Comparison of ENCODE assay signal across 8 cellular contexts in the genomic region with DNA sequence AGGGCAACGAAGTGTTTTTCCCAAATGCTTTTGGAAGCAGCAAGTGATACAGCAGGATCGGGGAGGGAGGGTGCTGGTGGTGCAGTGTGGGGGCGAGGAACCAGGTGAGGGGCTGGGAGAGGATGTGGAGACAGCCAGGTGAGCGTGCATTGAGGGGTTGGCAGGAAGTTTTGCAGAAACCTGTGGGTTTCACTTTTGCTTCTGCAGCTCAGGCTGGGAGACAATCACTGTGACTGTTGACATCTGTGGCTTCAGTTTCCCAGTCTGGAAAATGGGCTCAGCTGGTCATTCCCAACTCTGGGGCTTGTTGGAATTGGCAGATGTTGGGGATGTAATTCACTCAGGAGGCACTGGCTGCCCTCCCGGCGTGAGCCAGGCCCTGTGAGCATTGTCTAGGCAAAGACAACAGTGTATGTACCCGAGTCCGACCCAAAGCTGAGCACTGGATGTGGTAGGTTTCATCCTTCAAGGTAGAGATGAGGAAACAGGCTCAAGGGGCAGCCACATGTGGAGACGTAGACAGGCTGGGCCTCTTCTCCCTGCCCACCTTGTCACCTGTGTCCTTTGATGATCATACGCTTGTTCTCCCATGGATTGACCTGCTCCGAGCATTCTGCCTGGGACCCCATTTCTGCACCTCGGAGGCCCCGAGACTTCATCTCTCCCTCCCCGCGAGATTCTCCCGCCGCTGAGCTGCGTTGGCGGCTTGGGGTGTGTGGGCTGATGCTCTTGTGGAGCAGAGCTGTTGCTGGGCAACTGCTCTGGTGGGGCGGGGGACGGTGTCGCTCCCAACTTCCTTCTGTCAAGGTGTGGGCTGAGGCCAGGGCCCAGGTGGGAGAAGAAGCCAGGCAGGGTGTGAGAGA. TPM values are rescaled to one million over a fixed set of nuclear protein-coding genes. Genes with fewer than 3 reads are reported as not detected.
DNase-seq lines count a peak whose midpoint lies in the region; ATAC-seq, FAIRE-seq and TF ChIP-seq lines count a peak whose summit lies in the region.

No MANE protein-coding gene starts in this region.

- H3K4me1 Mint-ChIP-seq in progenitor cell of endocrine pancreas (ENCODE audit: low read depth) (peaks cover 8% of the 10 kb centered on the region), Calu3 (ENCODE audit: low read depth, unreplicated experiment) (peaks cover 13% of the 10 kb centered on the region)

- 70% methylated on average over 19 of the region's 22 CpGs for WGBS in K562 (ENCODE audit: insufficient coverage, low coverage, missing lambda C conversion rate)

- intact Hi-C loops in K562 (cut with micrococcal nuclease), result loop anchor here (10.0 kb wide), 1 partner anchor 205 kb away; a partner anchor contains a TSS
- intact Hi-C loops in left lung (cut with DNase I), result no loop called here
- intact Hi-C loops in Calu3 (cut with micrococcal nuclease; ENCODE audit: unreplicated experiment), result no loop called here

- H3K4me2 ChIP-seq in BLaER1 (peak overlapping the region; percentile 99), K562 (ENCODE audit: insufficient read depth, low read length) (peak overlapping the region; percentile 85; the same call in 1 of the 2 replicates)

- FAIRE-seq in K562 (lab: Jason Lieb, UNC), result no peak

- TF ChIP-seq CTCF in K562 (IDR thresholded peaks at IDR 0.05 in 2 of 3, conservative IDR thresholded peaks at IDR 0.05 in 1 of 3; ENCODE audit: insufficient read depth in 2 of 3, low read depth in 1 of 3, low read length in 3 of 3) (no peak), progenitor cell of endocrine pancreas (IDR thresholded peaks at IDR 0.05; ENCODE audit: unreplicated experiment) (no peak), left lung (IDR thresholded peaks at IDR 0.05) (no peak), Calu3 (IDR thresholded peaks at IDR 0.05; ENCODE audit: unreplicated experiment) (no peak)

- TF ChIP-seq EP300 in K562 (IDR thresholded peaks at IDR 0.05; ENCODE audit: low read length), result no peak

- H3K9me3 Mint-ChIP-seq in progenitor cell of endocrine pancreas (ENCODE audit: low read depth) (no peaks in the 10 kb centered on the region), Calu3 (ENCODE audit: low read depth, unreplicated experiment) (no peaks in the 10 kb centered on the region)

- TF ChIP-seq RAD21 in K562 (CRISPR knock-in tag; conservative IDR thresholded peaks at IDR 0.05 in 1 of 2, IDR thresholded peaks at IDR 0.05 in 1 of 2), result no peak

- H3K4me3 ChIP-seq in BLaER1 (no peak overlapping the region), K562 (no peak overlapping the region), left lung (peak overlapping the region in 1 of 2 donors; percentile 68)

- peaks cover 61% of the 10 kb centered on the region for H3K36me3 ChIP-seq in BLaER1
- peaks cover 32% of the 10 kb centered on the region; the same call in 2 of the 3 replicates for H3K36me3 ChIP-seq in K562 (ENCODE audit: control insufficient read depth, insufficient read depth, low read length)
- H3K36me3 ChIP-seq in left lung, result peaks cover 0 to 55% of the 10 kb centered on the region in 2 donors

- H3K4me1 ChIP-seq in BLaER1 (peaks cover 43% of the 10 kb centered on the region), K562 (replicated peaks in 1 of 2; ENCODE audit: control insufficient read depth in 2 of 2, insufficient read depth in 2 of 2, low read length in 2 of 2) (peaks cover 13 to 36% of the 10 kb centered on the region in 2 experiments; a peak in 4 of 5 replicates), left lung (peaks cover 8 to 37% of the 10 kb centered on the region in 2 donors)

- CTCF ChIA-PET in K562 (lab: Yijun Ruan, JAX; ENCODE audit: low intra/inter-chr PET ratio), result no interaction called here
- CTCF ChIA-PET in Calu3 (lab: Charles Lee), result no interaction called here

- H3K27ac Mint-ChIP-seq in progenitor cell of endocrine pancreas (no peak overlapping the region), Calu3 (ENCODE audit: unreplicated experiment) (no peak overlapping the region)

- H3K27ac ChIP-seq in BLaER1 (no peak overlapping the region), K562 (ENCODE audit: extremely low read depth, low read depth, low read length) (no peak overlapping the region), left lung (peak overlapping the region in 1 of 2 donors; percentile 66)

- POLR2A ChIA-PET in K562 (lab: Yijun Ruan, JAX), result interaction anchor here (0.7 kb wide), 1 partner anchor 296 kb away, joined by 3 read pairs; no protein-coding TSS in a partner anchor

- no peak overlapping the region for H3K9ac ChIP-seq in BLaER1
- peak overlapping the region in 1 of 2 experiments; percentile 59; a peak in 1 of 4 replicates for H3K9ac ChIP-seq in K562 (ENCODE audit: insufficient read depth in 1 of 2, low read depth in 2 of 2, low read length in 2 of 2)

- no peaks in the 10 kb centered on the region for H3K9me1 ChIP-seq in K562 (ENCODE audit: control insufficient read depth, insufficient read depth, low read length)

- no peak for ATAC-seq in K562
- ATAC-seq in GM18517 (IDR thresholded peaks at IDR 0.05; ENCODE audit: unreplicated experiment), result no peak
- ATAC-seq in left lung, result no peak

- DNase-seq in T follicular helper cell (ENCODE audit: low read depth) (peak; percentile 43), K562 (ENCODE audit: extremely low read depth in 1 of 4, low spot score in 3 of 4) (peak in 1 of 4 experiments; percentile 30), progenitor cell of endocrine pancreas (ENCODE audit: low spot score, unreplicated experiment) (no peak), left lung (no peak), NCI-H2171 treated with DMSO at 0.1 percent for 48 hours (lab: John Stamatoyannopoulos, UW) (no peak), Calu3 (no peak)

- H3K79me2 ChIP-seq in K562 (ENCODE audit: control insufficient read depth, insufficient read depth, low read length), result peaks cover 14% of the 10 kb centered on the region; the same call in 2 of the 3 replicates

- H3K27me3 Mint-ChIP-seq in progenitor cell of endocrine pancreas (no peaks in the 10 kb centered on the region), Calu3 (ENCODE audit: unreplicated experiment) (no peaks in the 10 kb centered on the region)

- in situ Hi-C loops in K562 (cut with MboI), result no loop called here

- no peak for TF ChIP-seq POLR2A in K562 (conservative IDR thresholded peaks at IDR 0.05)

- H3K36me3 Mint-ChIP-seq in progenitor cell of endocrine pancreas (ENCODE audit: insufficient read depth) (peaks cover 4% of the 10 kb centered on the region), Calu3 (ENCODE audit: insufficient read depth, unreplicated experiment) (peaks cover 17% of the 10 kb centered on the region)

- peaks cover 74% of the 10 kb centered on the region for H4K20me1 ChIP-seq in BLaER1
- H4K20me1 ChIP-seq in K562 (replicated peaks; ENCODE audit: control insufficient read depth, insufficient read depth, low read length), result no peaks in the 10 kb centered on the region

- H3K4me3 Mint-ChIP-seq in progenitor cell of endocrine pancreas (ENCODE audit: low read depth) (peak overlapping the region; percentile 51), Calu3 (ENCODE audit: low read depth, unreplicated experiment) (no peak overlapping the region)

- H3K27me3 ChIP-seq in BLaER1 (no peaks in the 10 kb centered on the region), K562 (ENCODE audit: control insufficient read depth in 2 of 2, insufficient read depth in 2 of 2, low read length in 2 of 2) (no peaks in the 10 kb centered on the region), left lung (no peaks in the 10 kb centered on the region)

- H2AFZ ChIP-seq in K562 (ENCODE audit: low read depth, low read length), result no peak overlapping the region

- H3K9me3 ChIP-seq in BLaER1 (no peaks in the 10 kb centered on the region), K562 (replicated peaks; ENCODE audit: control insufficient read depth, insufficient read depth, low read depth, low read length) (no peaks in the 10 kb centered on the region), left lung (no peaks in the 10 kb centered on the region)

- BruUV-seq in K562 (replicated peaks; lab: Mats Ljungman, UMichigan) (no TSS peak), Calu3 (replicated peaks; lab: Mats Ljungman, UMichigan) (no TSS peak)

RNA-seq across cellular contexts. Expression of a gene that starts 21.9 kb away (rescaled TPM):
- 13.6 and 45.1 TPM in 2 replicates for total RNA-seq in K562 (2011; cell fraction: chromatin; rRNA removed; ENCODE audit: low replicate concordance)
- 19.7 and 22.0 TPM in 2 replicates for total RNA-seq in K562 (2011; cell fraction: nucleolus; rRNA removed)
- 15.4 and 16.2 TPM in 2 replicates for total RNA-seq in K562 (2011; cell fraction: nucleoplasm; rRNA removed)
- total RNA-seq in K562 (2014; rRNA removed) (2.4 and 3.4 TPM in 2 replicates), K562 (2014; rRNA removed; fragmentation: Illumina TruSeq; extraction: Trizol) (0.99 and 1.3 TPM in 2 replicates), K562 (2015; rRNA removed; fragmentation: Illumina TruSeq; extraction: Trizol) (1.7 and 2.0 TPM in 2 replicates), K562 (2021) (9.9 and 11.8 TPM in 2 replicates), progenitor cell of endocrine pancreas (10.7 and 11.1 TPM in 2 replicates), left lung (10 to 100 TPM; 17.0 to 30.3 TPM), Calu3 (2022) (5.5 and 5.9 TPM in 2 replicates)
- polyA plus RNA-seq in K562 (2011; rRNA removed) (1.5 and 2.9 TPM in 2 replicates), K562 (2014; fragmentation: Illumina TruSeq; extraction: Trizol) (3.4 and 4.2 TPM in 2 replicates), K562 (2014; fragmentation: Nextera tagmentation; extraction: Ambion mirVana) (1 to 10 TPM in 1 of 2 experiments, under 1 TPM in 1; 0.94 to 2.5 TPM), K562 (2014; rRNA removed) (3.4 and 3.7 TPM in 2 replicates)
- polyA plus RNA-seq in K562 (2011; cell fraction: cytosol; rRNA removed), result 1.7 and 2.2 TPM in 2 replicates
- polyA plus RNA-seq in K562 (2011; cell fraction: nucleus; rRNA removed), result 8.8 and 12.1 TPM in 2 replicates
- polyA plus RNA-seq in K562 (2012), result 4.2 and 5.1 TPM in 2 replicates
- polyA minus RNA-seq in K562 (2011; rRNA and poly(A)+ RNA removed), result 2.1 and 2.3 TPM in 2 replicates
- 5.7 and 6.8 TPM in 2 replicates for polyA minus RNA-seq in K562 (2011; cell fraction: cytosol; rRNA and poly(A)+ RNA removed)
- polyA minus RNA-seq in K562 (2011; cell fraction: nucleus; rRNA and poly(A)+ RNA removed), result 6.5 and 6.8 TPM in 2 replicates

RNA-seq across cellular contexts. Expression of a gene that starts 32.7 kb away (rescaled TPM):
- total RNA-seq in K562 (2011; cell fraction: chromatin; rRNA removed; ENCODE audit: low replicate concordance), result not detected in 2 replicates
- total RNA-seq in K562 (2011; cell fraction: nucleolus; rRNA removed), result not detected in 2 replicates
- total RNA-seq in K562 (2011; cell fraction: nucleoplasm; rRNA removed), result not detected in 2 replicates
- total RNA-seq in K562 (2014; rRNA removed) (not detected in 2 replicates), K562 (2014; rRNA removed; fragmentation: Illumina TruSeq; extraction: Trizol) (not detected in 2 replicates), K562 (2015; rRNA removed; fragmentation: Illumina TruSeq; extraction: Trizol) (not detected in 2 replicates), K562 (2021) (0.07 and 0.09 TPM in 2 replicates), progenitor cell of endocrine pancreas (not detected in 2 replicates), left lung (1 to 10 TPM; 3.1 to 5.4 TPM), Calu3 (2022) (not detected in 2 replicates)
- polyA plus RNA-seq in K562 (2011; rRNA removed) (0.07 TPM in 1 of 2 replicates, not detected in the other), K562 (2014; fragmentation: Illumina TruSeq; extraction: Trizol) (not detected in 2 replicates), K562 (2014; fragmentation: Nextera tagmentation; extraction: Ambion mirVana) (under 1 TPM in 1 of 2 experiments, not detected in 1; 0.04 TPM), K562 (2014; rRNA removed) (0.05 TPM in 1 of 2 replicates, not detected in the other)
- 0.30 TPM in 1 of 2 replicates, not detected in the other for polyA plus RNA-seq in K562 (2011; cell fraction: cytosol; rRNA removed)
- 0.09 TPM in 1 of 2 replicates, not detected in the other for polyA plus RNA-seq in K562 (2011; cell fraction: nucleus; rRNA removed)
- 0.09 and 0.10 TPM in 2 replicates for polyA plus RNA-seq in K562 (2012)
- not detected in 2 replicates for polyA minus RNA-seq in K562 (2011; rRNA and poly(A)+ RNA removed)
- not detected in 2 replicates for polyA minus RNA-seq in K562 (2011; cell fraction: cytosol; rRNA and poly(A)+ RNA removed)
- not detected in 2 replicates for polyA minus RNA-seq in K562 (2011; cell fraction: nucleus; rRNA and poly(A)+ RNA removed)

RNA-seq across cellular contexts. Expression of a gene that starts 33.5 kb away (rescaled TPM):
- 17.4 and 45.8 TPM in 2 replicates for total RNA-seq in K562 (2011; cell fraction: chromatin; rRNA removed; ENCODE audit: low replicate concordance)
- 15.9 and 22.2 TPM in 2 replicates for total RNA-seq in K562 (2011; cell fraction: nucleolus; rRNA removed)
- total RNA-seq in K562 (2011; cell fraction: nucleoplasm; rRNA removed), result 10.8 and 13.3 TPM in 2 replicates
- total RNA-seq in K562 (2014; rRNA removed), result 10.8 and 15.3 TPM in 2 replicates
- total RNA-seq in K562 (2014; rRNA removed; fragmentation: Illumina TruSeq; extraction: Trizol), result 3.3 and 4.7 TPM in 2 replicates
- total RNA-seq in K562 (2015; rRNA removed; fragmentation: Illumina TruSeq; extraction: Trizol), result 6.6 and 6.8 TPM in 2 replicates
- 37.9 and 41.2 TPM in 2 replicates for total RNA-seq in K562 (2021)
- 5.3 and 7.8 TPM in 2 replicates for polyA plus RNA-seq in K562 (2011; rRNA removed)
- polyA plus RNA-seq in K562 (2011; cell fraction: cytosol; rRNA removed), result 5.8 and 9.6 TPM in 2 replicates
- 15.7 and 21.7 TPM in 2 replicates for polyA plus RNA-seq in K562 (2011; cell fraction: nucleus; rRNA removed)
- 16.2 and 18.1 TPM in 2 replicates for polyA plus RNA-seq in K562 (2012)
- polyA plus RNA-seq in K562 (2014; fragmentation: Illumina TruSeq; extraction: Trizol), result 1.5 and 1.6 TPM in 2 replicates
- under 1 TPM; 0.39 to 0.65 TPM for polyA plus RNA-seq in K562 (2014; fragmentation: Nextera tagmentation; extraction: Ambion mirVana)
- 6.1 and 14.0 TPM in 2 replicates for polyA plus RNA-seq in K562 (2014; rRNA removed)
- polyA minus RNA-seq in K562 (2011; rRNA and poly(A)+ RNA removed), result 4.9 and 5.2 TPM in 2 replicates
- polyA minus RNA-seq in K562 (2011; cell fraction: cytosol; rRNA and poly(A)+ RNA removed), result 19.0 and 26.3 TPM in 2 replicates
- polyA minus RNA-seq in K562 (2011; cell fraction: nucleus; rRNA and poly(A)+ RNA removed), result 5.9 and 12.0 TPM in 2 replicates
- total RNA-seq in progenitor cell of endocrine pancreas, result 58.9 and 61.2 TPM in 2 replicates
- 10 to 100 TPM; 34.1 to 35.3 TPM for total RNA-seq in left lung
- 22.5 and 23.2 TPM in 2 replicates for total RNA-seq in Calu3 (2022)

RNA-seq across cellular contexts. Expression of a gene that starts 54.1 kb away (rescaled TPM):
- total RNA-seq in K562 (2011; cell fraction: chromatin; rRNA removed; ENCODE audit: low replicate concordance), result 38.5 and 88.6 TPM in 2 replicates
- 187 and 195 TPM in 2 replicates for total RNA-seq in K562 (2011; cell fraction: nucleolus; rRNA removed)
- 104 and 132 TPM in 2 replicates for total RNA-seq in K562 (2011; cell fraction: nucleoplasm; rRNA removed)
- total RNA-seq in K562 (2014; rRNA removed), result 109 and 168 TPM in 2 replicates
- total RNA-seq in K562 (2014; rRNA removed; fragmentation: Illumina TruSeq; extraction: Trizol), result 56.6 and 63.7 TPM in 2 replicates
- 74.3 and 78.9 TPM in 2 replicates for total RNA-seq in K562 (2015; rRNA removed; fragmentation: Illumina TruSeq; extraction: Trizol)
- 103 and 119 TPM in 2 replicates for total RNA-seq in K562 (2021)
- polyA plus RNA-seq in K562 (2011; rRNA removed), result 68.3 and 111 TPM in 2 replicates
- polyA plus RNA-seq in K562 (2011; cell fraction: cytosol; rRNA removed), result 119 and 287 TPM in 2 replicates
- polyA plus RNA-seq in K562 (2011; cell fraction: nucleus; rRNA removed), result 39.3 and 70.8 TPM in 2 replicates
- polyA plus RNA-seq in K562 (2012), result 58.1 and 113 TPM in 2 replicates
- polyA plus RNA-seq in K562 (2014; fragmentation: Illumina TruSeq; extraction: Trizol), result 108 and 148 TPM in 2 replicates
- polyA plus RNA-seq in K562 (2014; fragmentation: Nextera tagmentation; extraction: Ambion mirVana), result 100 to 1,000 TPM; 343 to 430 TPM
- polyA plus RNA-seq in K562 (2014; rRNA removed), result 129 and 166 TPM in 2 replicates
- polyA minus RNA-seq in K562 (2011; rRNA and poly(A)+ RNA removed), result 52.6 and 94.8 TPM in 2 replicates
- polyA minus RNA-seq in K562 (2011; cell fraction: cytosol; rRNA and poly(A)+ RNA removed), result 53.2 and 63.4 TPM in 2 replicates
- polyA minus RNA-seq in K562 (2011; cell fraction: nucleus; rRNA and poly(A)+ RNA removed), result 10.0 and 11.3 TPM in 2 replicates
- total RNA-seq in progenitor cell of endocrine pancreas, result not detected in 2 replicates
- total RNA-seq in left lung, result 100 to 1,000 TPM; 577 to 986 TPM
- 22.4 and 41.8 TPM in 2 replicates for total RNA-seq in Calu3 (2022)
